1 cellular context compared by ENCODE assay signal in the genomic region with DNA sequence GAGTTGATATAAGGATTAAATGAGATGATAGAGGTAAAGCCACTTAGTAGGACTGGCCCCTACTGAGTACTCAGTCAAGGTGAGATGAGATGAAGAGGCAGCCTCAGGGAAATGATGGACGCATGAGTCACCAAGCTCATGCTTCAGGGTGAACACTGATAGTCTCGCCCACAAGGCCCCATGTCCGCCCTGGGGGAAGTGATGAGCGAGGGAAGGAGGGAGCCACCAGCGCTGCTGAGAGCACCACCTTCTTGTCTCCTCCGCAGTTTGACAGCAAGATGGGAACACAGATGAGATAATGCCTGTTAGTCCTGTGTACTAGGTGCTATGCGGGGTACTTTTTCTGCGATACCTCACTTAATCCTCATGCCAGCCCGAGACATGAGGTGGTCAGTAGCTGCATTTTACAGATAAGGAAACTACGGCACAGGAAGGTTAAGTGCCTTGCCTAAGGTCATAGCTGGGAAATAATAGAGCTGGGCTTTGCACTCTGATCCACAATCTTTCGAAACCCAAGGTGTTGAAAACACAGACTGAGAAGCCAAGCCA.
A peak's percentile ranks its signal among the peaks of the same experiment; 100 is the strongest.
TF ChIP-seq lines count a peak whose summit lies in the region.

No MANE protein-coding gene starts in this region.

TF ChIP-seq in K562, 482 proteins besides CTCF, POLR2A, EP300 and RAD21 (continued from another document and continues in another):
- TF ChIP-seq, protein P1, sequence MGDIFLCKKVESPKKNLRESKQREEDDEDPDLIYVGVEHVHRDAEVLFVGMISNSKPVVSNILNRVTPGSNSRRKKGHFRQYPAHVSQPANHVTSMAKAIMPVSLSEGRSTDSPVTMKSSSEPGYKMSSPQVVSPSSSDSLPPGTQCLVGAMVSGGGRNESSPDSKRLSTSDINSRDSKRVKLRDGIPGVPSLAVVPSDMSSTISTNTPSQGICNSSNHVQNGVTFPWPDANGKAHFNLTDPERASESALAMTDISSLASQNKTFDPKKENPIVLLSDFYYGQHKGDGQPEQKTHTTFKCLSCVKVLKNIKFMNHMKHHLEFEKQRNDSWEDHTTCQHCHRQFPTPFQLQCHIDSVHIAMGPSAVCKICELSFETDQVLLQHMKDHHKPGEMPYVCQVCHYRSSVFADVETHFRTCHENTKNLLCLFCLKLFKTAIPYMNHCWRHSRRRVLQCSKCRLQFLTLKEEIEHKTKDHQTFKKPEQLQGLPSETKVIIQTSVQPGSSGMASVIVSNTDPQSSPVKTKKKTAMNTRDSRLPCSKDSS (IDR thresholded peaks at IDR 0.05; ENCODE audit: low read depth, partially characterized antibody) = no peak
- TF ChIP-seq HSF4 (CRISPR knock-in tag; IDR thresholded peaks at IDR 0.05; ENCODE audit: borderline replicate concordance) = no peak
- TF ChIP-seq CAMTA2 (CRISPR knock-in tag; conservative IDR thresholded peaks at IDR 0.05) = no peak
- peak; percentile 94 for TF ChIP-seq CXXC5 (CRISPR knock-in tag; IDR thresholded peaks at IDR 0.05)
- TF ChIP-seq, protein P2, sequence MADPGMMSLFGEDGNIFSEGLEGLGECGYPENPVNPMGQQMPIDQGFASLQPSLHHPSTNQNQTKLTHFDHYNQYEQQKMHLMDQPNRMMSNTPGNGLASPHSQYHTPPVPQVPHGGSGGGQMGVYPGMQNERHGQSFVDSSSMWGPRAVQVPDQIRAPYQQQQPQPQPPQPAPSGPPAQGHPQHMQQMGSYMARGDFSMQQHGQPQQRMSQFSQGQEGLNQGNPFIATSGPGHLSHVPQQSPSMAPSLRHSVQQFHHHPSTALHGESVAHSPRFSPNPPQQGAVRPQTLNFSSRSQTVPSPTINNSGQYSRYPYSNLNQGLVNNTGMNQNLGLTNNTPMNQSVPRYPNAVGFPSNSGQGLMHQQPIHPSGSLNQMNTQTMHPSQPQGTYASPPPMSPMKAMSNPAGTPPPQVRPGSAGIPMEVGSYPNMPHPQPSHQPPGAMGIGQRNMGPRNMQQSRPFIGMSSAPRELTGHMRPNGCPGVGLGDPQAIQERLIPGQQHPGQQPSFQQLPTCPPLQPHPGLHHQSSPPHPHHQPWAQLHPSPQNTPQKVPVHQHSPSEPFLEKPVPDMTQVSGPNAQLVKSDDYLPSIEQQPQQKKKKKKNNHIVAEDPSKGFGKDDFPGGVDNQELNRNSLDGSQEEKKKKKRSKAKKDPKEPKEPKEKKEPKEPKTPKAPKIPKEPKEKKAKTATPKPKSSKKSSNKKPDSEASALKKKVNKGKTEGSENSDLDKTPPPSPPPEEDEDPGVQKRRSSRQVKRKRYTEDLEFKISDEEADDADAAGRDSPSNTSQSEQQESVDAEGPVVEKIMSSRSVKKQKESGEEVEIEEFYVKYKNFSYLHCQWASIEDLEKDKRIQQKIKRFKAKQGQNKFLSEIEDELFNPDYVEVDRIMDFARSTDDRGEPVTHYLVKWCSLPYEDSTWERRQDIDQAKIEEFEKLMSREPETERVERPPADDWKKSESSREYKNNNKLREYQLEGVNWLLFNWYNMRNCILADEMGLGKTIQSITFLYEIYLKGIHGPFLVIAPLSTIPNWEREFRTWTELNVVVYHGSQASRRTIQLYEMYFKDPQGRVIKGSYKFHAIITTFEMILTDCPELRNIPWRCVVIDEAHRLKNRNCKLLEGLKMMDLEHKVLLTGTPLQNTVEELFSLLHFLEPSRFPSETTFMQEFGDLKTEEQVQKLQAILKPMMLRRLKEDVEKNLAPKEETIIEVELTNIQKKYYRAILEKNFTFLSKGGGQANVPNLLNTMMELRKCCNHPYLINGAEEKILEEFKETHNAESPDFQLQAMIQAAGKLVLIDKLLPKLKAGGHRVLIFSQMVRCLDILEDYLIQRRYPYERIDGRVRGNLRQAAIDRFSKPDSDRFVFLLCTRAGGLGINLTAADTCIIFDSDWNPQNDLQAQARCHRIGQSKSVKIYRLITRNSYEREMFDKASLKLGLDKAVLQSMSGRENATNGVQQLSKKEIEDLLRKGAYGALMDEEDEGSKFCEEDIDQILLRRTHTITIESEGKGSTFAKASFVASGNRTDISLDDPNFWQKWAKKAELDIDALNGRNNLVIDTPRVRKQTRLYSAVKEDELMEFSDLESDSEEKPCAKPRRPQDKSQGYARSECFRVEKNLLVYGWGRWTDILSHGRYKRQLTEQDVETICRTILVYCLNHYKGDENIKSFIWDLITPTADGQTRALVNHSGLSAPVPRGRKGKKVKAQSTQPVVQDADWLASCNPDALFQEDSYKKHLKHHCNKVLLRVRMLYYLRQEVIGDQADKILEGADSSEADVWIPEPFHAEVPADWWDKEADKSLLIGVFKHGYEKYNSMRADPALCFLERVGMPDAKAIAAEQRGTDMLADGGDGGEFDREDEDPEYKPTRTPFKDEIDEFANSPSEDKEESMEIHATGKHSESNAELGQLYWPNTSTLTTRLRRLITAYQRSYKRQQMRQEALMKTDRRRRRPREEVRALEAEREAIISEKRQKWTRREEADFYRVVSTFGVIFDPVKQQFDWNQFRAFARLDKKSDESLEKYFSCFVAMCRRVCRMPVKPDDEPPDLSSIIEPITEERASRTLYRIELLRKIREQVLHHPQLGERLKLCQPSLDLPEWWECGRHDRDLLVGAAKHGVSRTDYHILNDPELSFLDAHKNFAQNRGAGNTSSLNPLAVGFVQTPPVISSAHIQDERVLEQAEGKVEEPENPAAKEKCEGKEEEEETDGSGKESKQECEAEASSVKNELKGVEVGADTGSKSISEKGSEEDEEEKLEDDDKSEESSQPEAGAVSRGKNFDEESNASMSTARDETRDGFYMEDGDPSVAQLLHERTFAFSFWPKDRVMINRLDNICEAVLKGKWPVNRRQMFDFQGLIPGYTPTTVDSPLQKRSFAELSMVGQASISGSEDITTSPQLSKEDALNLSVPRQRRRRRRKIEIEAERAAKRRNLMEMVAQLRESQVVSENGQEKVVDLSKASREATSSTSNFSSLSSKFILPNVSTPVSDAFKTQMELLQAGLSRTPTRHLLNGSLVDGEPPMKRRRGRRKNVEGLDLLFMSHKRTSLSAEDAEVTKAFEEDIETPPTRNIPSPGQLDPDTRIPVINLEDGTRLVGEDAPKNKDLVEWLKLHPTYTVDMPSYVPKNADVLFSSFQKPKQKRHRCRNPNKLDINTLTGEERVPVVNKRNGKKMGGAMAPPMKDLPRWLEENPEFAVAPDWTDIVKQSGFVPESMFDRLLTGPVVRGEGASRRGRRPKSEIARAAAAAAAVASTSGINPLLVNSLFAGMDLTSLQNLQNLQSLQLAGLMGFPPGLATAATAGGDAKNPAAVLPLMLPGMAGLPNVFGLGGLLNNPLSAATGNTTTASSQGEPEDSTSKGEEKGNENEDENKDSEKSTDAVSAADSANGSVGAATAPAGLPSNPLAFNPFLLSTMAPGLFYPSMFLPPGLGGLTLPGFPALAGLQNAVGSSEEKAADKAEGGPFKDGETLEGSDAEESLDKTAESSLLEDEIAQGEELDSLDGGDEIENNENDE (IDR thresholded peaks at IDR 0.05; ENCODE audit: low read depth, low read length) = no peak
- TF ChIP-seq SIN3B (IDR thresholded peaks at IDR 0.05; ENCODE audit: low read depth) = no peak
- no peak for TF ChIP-seq MIER1 (IDR thresholded peaks at IDR 0.05; ENCODE audit: low read depth)
- no peak for TF ChIP-seq FUS (optimal IDR thresholded peaks at IDR 0.05; ENCODE audit: low read depth, low read length)
- TF ChIP-seq ZNF239 (CRISPR knock-in tag; IDR thresholded peaks at IDR 0.05) = no peak
- no peak for TF ChIP-seq NCOA4 (IDR thresholded peaks at IDR 0.05; ENCODE audit: partially characterized antibody)
- TF ChIP-seq, protein P3, sequence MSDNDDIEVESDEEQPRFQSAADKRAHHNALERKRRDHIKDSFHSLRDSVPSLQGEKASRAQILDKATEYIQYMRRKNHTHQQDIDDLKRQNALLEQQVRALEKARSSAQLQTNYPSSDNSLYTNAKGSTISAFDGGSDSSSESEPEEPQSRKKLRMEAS (CRISPR knock-in tag; IDR thresholded peaks at IDR 0.05) = peak; percentile 75
- TF ChIP-seq GABPB1 (CRISPR knock-in tag; IDR thresholded peaks at IDR 0.05) = no peak
- TF ChIP-seq PHB (CRISPR knock-in tag; IDR thresholded peaks at IDR 0.05) = no peak
- 0 out of 2 replicates have a peak, but pooled peaks have one; percentile 34 for TF ChIP-seq EHMT2 (IDR thresholded peaks at IDR 0.05)
- no peak for TF ChIP-seq IRF2 (CRISPR knock-in tag; IDR thresholded peaks at IDR 0.05)
- TF ChIP-seq MCM2 (IDR thresholded peaks at IDR 0.05; ENCODE audit: low read depth) = no peak
- TF ChIP-seq, protein P4, sequence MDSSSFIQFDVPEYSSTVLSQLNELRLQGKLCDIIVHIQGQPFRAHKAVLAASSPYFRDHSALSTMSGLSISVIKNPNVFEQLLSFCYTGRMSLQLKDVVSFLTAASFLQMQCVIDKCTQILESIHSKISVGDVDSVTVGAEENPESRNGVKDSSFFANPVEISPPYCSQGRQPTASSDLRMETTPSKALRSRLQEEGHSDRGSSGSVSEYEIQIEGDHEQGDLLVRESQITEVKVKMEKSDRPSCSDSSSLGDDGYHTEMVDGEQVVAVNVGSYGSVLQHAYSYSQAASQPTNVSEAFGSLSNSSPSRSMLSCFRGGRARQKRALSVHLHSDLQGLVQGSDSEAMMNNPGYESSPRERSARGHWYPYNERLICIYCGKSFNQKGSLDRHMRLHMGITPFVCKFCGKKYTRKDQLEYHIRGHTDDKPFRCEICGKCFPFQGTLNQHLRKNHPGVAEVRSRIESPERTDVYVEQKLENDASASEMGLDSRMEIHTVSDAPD (CRISPR knock-in tag; IDR thresholded peaks at IDR 0.05) = no peak
- TF ChIP-seq JUNB (CRISPR knock-in tag; conservative IDR thresholded peaks at IDR 0.05) = 0 out of 2 replicates have a peak, but pooled peaks have one; percentile 35
- no peak for TF ChIP-seq TEAD2 (tag; IDR thresholded peaks at IDR 0.05)
- peak; percentile 99 for TF ChIP-seq ZKSCAN1 (IDR thresholded peaks at IDR 0.05; ENCODE audit: low read depth, low read length)
- TF ChIP-seq, protein P5, sequence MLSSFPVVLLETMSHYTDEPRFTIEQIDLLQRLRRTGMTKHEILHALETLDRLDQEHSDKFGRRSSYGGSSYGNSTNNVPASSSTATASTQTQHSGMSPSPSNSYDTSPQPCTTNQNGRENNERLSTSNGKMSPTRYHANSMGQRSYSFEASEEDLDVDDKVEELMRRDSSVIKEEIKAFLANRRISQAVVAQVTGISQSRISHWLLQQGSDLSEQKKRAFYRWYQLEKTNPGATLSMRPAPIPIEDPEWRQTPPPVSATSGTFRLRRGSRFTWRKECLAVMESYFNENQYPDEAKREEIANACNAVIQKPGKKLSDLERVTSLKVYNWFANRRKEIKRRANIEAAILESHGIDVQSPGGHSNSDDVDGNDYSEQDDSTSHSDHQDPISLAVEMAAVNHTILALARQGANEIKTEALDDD (IDR thresholded peaks at IDR 0.05) = peak; percentile 44; the same call in 1 of the 2 replicates
- no peak for TF ChIP-seq NFIX (CRISPR knock-in tag; IDR thresholded peaks at IDR 0.05; ENCODE audit: low read depth)
- TF ChIP-seq SIX5 (IDR thresholded peaks at IDR 0.05; ENCODE audit: borderline replicate concordance in 1 of 2, insufficient read depth in 1 of 2, low read depth in 1 of 2, low read length in 2 of 2) = no peak
- no peak for TF ChIP-seq ZNF551 (CRISPR knock-in tag; IDR thresholded peaks at IDR 0.05)
- TF ChIP-seq, protein P6, sequence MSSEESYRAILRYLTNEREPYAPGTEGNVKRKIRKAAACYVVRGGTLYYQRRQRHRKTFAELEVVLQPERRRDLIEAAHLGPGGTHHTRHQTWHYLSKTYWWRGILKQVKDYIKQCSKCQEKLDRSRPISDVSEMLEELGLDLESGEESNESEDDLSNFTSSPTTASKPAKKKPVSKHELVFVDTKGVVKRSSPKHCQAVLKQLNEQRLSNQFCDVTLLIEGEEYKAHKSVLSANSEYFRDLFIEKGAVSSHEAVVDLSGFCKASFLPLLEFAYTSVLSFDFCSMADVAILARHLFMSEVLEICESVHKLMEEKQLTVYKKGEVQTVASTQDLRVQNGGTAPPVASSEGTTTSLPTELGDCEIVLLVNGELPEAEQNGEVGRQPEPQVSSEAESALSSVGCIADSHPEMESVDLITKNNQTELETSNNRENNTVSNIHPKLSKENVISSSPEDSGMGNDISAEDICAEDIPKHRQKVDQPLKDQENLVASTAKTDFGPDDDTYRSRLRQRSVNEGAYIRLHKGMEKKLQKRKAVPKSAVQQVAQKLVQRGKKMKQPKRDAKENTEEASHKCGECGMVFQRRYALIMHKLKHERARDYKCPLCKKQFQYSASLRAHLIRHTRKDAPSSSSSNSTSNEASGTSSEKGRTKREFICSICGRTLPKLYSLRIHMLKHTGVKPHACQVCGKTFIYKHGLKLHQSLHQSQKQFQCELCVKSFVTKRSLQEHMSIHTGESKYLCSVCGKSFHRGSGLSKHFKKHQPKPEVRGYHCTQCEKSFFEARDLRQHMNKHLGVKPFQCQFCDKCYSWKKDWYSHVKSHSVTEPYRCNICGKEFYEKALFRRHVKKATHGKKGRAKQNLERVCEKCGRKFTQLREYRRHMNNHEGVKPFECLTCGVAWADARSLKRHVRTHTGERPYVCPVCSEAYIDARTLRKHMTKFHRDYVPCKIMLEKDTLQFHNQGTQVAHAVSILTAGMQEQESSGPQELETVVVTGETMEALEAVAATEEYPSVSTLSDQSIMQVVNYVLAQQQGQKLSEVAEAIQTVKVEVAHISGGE (CRISPR knock-in tag; IDR thresholded peaks at IDR 0.05) = no peak
- TF ChIP-seq, protein P7, sequence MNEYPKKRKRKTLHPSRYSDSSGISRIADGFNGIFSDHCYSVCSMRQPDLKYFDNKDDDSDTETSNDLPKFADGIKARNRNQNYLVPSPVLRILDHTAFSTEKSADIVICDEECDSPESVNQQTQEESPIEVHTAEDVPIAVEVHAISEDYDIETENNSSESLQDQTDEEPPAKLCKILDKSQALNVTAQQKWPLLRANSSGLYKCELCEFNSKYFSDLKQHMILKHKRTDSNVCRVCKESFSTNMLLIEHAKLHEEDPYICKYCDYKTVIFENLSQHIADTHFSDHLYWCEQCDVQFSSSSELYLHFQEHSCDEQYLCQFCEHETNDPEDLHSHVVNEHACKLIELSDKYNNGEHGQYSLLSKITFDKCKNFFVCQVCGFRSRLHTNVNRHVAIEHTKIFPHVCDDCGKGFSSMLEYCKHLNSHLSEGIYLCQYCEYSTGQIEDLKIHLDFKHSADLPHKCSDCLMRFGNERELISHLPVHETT (CRISPR knock-in tag; conservative IDR thresholded peaks at IDR 0.05 in 1 of 2, IDR thresholded peaks at IDR 0.05 in 1 of 2) = no peak
- TF ChIP-seq ZNF263 (CRISPR knock-in tag; IDR thresholded peaks at IDR 0.05; ENCODE audit: borderline replicate concordance) = peak; percentile 79
- TF ChIP-seq ZHX1 (conservative IDR thresholded peaks at IDR 0.05; ENCODE audit: low read length) = no peak
